ENCODE assay signal across 9 cellular contexts in the genomic region with DNA sequence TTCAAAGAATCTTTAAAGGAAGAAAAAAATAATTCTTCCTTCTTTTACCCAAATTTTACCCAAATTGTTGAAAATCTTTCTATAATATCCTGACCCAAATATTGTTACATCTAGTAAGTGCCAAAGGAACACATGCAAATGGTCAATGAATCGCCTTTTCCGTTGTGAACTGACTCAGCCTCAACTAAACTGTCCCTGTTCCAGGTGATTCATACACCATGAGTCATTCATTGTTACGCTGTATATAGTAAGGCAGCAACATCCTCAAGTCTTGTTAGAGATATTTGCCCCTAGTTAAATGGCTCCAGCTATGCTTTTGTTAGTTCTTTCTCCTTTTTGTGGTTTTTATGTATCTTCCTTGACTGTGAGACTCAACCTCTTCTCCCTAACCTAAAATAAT. TPM values are rescaled to one million over a fixed set of nuclear protein-coding genes. Genes with fewer than 3 reads are reported as not detected.
DNase-seq lines count a peak whose midpoint lies in the region; ATAC-seq and TF ChIP-seq lines count a peak whose summit lies in the region.
"Had no signal": no experiment of that assay in that cellular context is flagged by ENCODE, and none has a peak within 500 bp of the region (broad histone marks: within the 10 kb centered on the region; RNA-seq: fewer than 3 reads in every experiment).

No MANE protein-coding gene starts in this region.

- peaks cover 8% of the 10 kb centered on the region; the same call in 1 of the 2 replicates for H3K4me1 ChIP-seq in HEK293 (ENCODE audit: control insufficient read depth, insufficient read depth, low read length)
- peaks cover 45% of the 10 kb centered on the region for H3K4me1 ChIP-seq in OCI-LY3 (ENCODE audit: low read length)
- peaks cover 30 to 32% of the 10 kb centered on the region in 2 donors for H3K4me1 ChIP-seq in naive thymus-derived CD4-positive, alpha-beta T cell (ENCODE audit: control insufficient read depth in 2 of 2, insufficient read depth in 2 of 2, low read length in 2 of 2)
- no peaks in the 10 kb centered on the region for H3K4me1 ChIP-seq in BE2C
- H3K4me1 ChIP-seq: parathyroid adenoma had no signal

- ATAC-seq in central memory CD8-positive, alpha-beta T cell (replicated peaks; ENCODE audit: extremely low read depth, poor library complexity, severe bottlenecking) = no peak
- peak; percentile 37 for ATAC-seq in naive thymus-derived CD4-positive, alpha-beta T cell

- H3K9me3 ChIP-seq in HEK293 (ENCODE audit: control insufficient read depth, insufficient read depth, low read depth, low read length) (no peaks in the 10 kb centered on the region), OCI-LY3 (ENCODE audit: insufficient read depth, low read length) (no peaks in the 10 kb centered on the region), BE2C (no peaks in the 10 kb centered on the region)
- no peaks in the 10 kb centered on the region for H3K9me3 ChIP-seq in naive thymus-derived CD4-positive, alpha-beta T cell (ENCODE audit: control insufficient read depth in 2 of 3, low read length in 3 of 3)

- DNase-seq in GM04503 (ENCODE audit: low read depth) (peak; percentile 84), BE2C (no peak), RPMI8226 (no peak), G401 (ENCODE audit: low spot score) (no peak)
- DNase-seq in central memory CD8-positive, alpha-beta T cell (ENCODE audit: low spot score in 2 of 2) = no peak
- peak in 1 of 9 donors; percentile 55 for DNase-seq in naive thymus-derived CD4-positive, alpha-beta T cell

- H3K36me3 ChIP-seq in HEK293 (ENCODE audit: control insufficient read depth in 2 of 2, insufficient read depth in 1 of 2, low read length in 2 of 2) = peaks cover 0 to 11% of the 10 kb centered on the region in 2 experiments; a peak in 2 of 3 replicates
- peaks cover 70% of the 10 kb centered on the region for H3K36me3 ChIP-seq in OCI-LY3 (replicated peaks; ENCODE audit: low read depth, low read length)
- H3K36me3 ChIP-seq in naive thymus-derived CD4-positive, alpha-beta T cell (ENCODE audit: control insufficient read depth in 2 of 3, insufficient read depth in 3 of 3, low read length in 3 of 3) = peaks cover 5 to 22% (median 6%) of the 10 kb centered on the region in 3 experiments
- H3K36me3 ChIP-seq in BE2C = no peaks in the 10 kb centered on the region

- intact Hi-C loops in naive thymus-derived CD4-positive, alpha-beta T cell (cut with micrococcal nuclease) = loop anchor here (2.0 to 10.0 kb wide), 7 partner anchors 65 to 1515 kb away; a partner anchor contains a TSS

- H3K27ac Mint-ChIP-seq in central memory CD8-positive, alpha-beta T cell (ENCODE audit: low read depth) = peak overlapping the region; percentile 90
- peak overlapping the region in 8 of 9 donors; percentile 34 to 97 (median 90) for H3K27ac Mint-ChIP-seq in naive thymus-derived CD4-positive, alpha-beta T cell

- H3K9me3 Mint-ChIP-seq in central memory CD8-positive, alpha-beta T cell = no peaks in the 10 kb centered on the region
- H3K9me3 Mint-ChIP-seq in naive thymus-derived CD4-positive, alpha-beta T cell = no peaks in the 10 kb centered on the region

- H3K27ac ChIP-seq in HEK293 (ENCODE audit: extremely low read depth, low read depth, low read length) (no peak overlapping the region), OCI-LY3 (ENCODE audit: low read length) (no peak overlapping the region)
- peak overlapping the region; percentile 11 for H3K27ac ChIP-seq in naive thymus-derived CD4-positive, alpha-beta T cell (ENCODE audit: low read depth, low read length)
- H3K27ac ChIP-seq: parathyroid adenoma had no signal

- H3K27me3 ChIP-seq in OCI-LY3 (ENCODE audit: low read depth, low read length) (no peaks in the 10 kb centered on the region), BE2C (peaks cover 20% of the 10 kb centered on the region)
- no peaks in the 10 kb centered on the region for H3K27me3 ChIP-seq in naive thymus-derived CD4-positive, alpha-beta T cell (ENCODE audit: control insufficient read depth in 2 of 2, insufficient read depth in 2 of 2, low read length in 2 of 2)

- H3K4me3 ChIP-seq in HEK293 (ENCODE audit: low read depth, low read length) (no peak overlapping the region), OCI-LY3 (ENCODE audit: low read length) (peak overlapping the region; percentile 99; the same call in 1 of the 2 replicates), BE2C (ENCODE audit: low read depth, low read length) (no peak overlapping the region)
- no peak overlapping the region for H3K4me3 ChIP-seq in naive thymus-derived CD4-positive, alpha-beta T cell (ENCODE audit: low read length)

- peak overlapping the region; percentile 94 for H3K4me2 ChIP-seq in OCI-LY3 (ENCODE audit: low read length)

- no peak for TF ChIP-seq CTCF in HEK293 (tag by site-specific recombination; IDR thresholded peaks at IDR 0.05)
- TF ChIP-seq CTCF in OCI-LY3 (IDR thresholded peaks at IDR 0.05; ENCODE audit: low read depth, low read length) = no peak
- TF ChIP-seq CTCF in BE2C (IDR thresholded peaks at IDR 0.05; ENCODE audit: low read depth, low read length) = no peak

- peaks cover 71% of the 10 kb centered on the region for H3K4me1 Mint-ChIP-seq in central memory CD8-positive, alpha-beta T cell
- H3K4me1 Mint-ChIP-seq in naive thymus-derived CD4-positive, alpha-beta T cell = peaks cover 55 to 78% (median 73%) of the 10 kb centered on the region in 7 donors

- peak overlapping the region; percentile 26 for H3K9ac ChIP-seq in OCI-LY3 (ENCODE audit: low read length)
- H3K9ac ChIP-seq: parathyroid adenoma had no signal

- no peaks in the 10 kb centered on the region for H3K27me3 Mint-ChIP-seq in central memory CD8-positive, alpha-beta T cell
- H3K27me3 Mint-ChIP-seq in naive thymus-derived CD4-positive, alpha-beta T cell = no peaks in the 10 kb centered on the region

- peaks cover 64% of the 10 kb centered on the region for H3K36me3 Mint-ChIP-seq in central memory CD8-positive, alpha-beta T cell (ENCODE audit: insufficient read depth)
- peaks cover 14 to 63% (median 20%) of the 10 kb centered on the region in 5 donors for H3K36me3 Mint-ChIP-seq in naive thymus-derived CD4-positive, alpha-beta T cell

- no peak overlapping the region for H2AFZ ChIP-seq in OCI-LY3 (ENCODE audit: low read depth, low read length)
- H2AFZ ChIP-seq: parathyroid adenoma had no signal

- H3K79me2 ChIP-seq in OCI-LY3 (ENCODE audit: low read length) = peaks cover 98% of the 10 kb centered on the region
- H3K79me2 ChIP-seq: parathyroid adenoma had no signal

- in situ Hi-C loops in G401 (cut with HindIII; ENCODE audit: low sequenced_read_pairs) = no loop called here

- peaks cover 91% of the 10 kb centered on the region for H4K20me1 ChIP-seq in OCI-LY3 (ENCODE audit: insufficient read depth, low read length)

- CTCF ChIA-PET in HEK293 (lab: Yijun Ruan, JAX) = interaction anchor here (0.6 to 2.9 kb wide), 17 partner anchors 10 to 1112 kb away, joined by 3 to 25 read pairs (median 4); a partner anchor contains a TSS
- CTCF ChIA-PET in naive thymus-derived CD4-positive, alpha-beta T cell (lab: Charles Lee) = interaction anchor here (0.9 to 3.0 kb wide), 5 partner anchors 9 to 975 kb away, joined by 3 to 33 read pairs (median 3); a partner anchor contains a TSS

- POLR2A ChIA-PET in HEK293 (lab: Yijun Ruan, JAX) = interaction anchor here (1.4 kb wide), 1 partner anchor 9 kb away, joined by 4 read pairs; a partner anchor contains a TSS
- POLR2A ChIA-PET in naive thymus-derived CD4-positive, alpha-beta T cell (lab: Charles Lee) = interaction anchor here (1.1 to 1.5 kb wide), 2 partner anchors 9 to 279 kb away, joined by 3 to 4 read pairs; no protein-coding TSS in a partner anchor

- H3K4me3 Mint-ChIP-seq in central memory CD8-positive, alpha-beta T cell = peak overlapping the region; percentile 17
- H3K4me3 Mint-ChIP-seq in naive thymus-derived CD4-positive, alpha-beta T cell = peak overlapping the region in 8 of 10 donors; percentile 32 to 93 (median 72)

TF ChIP-seq in HEK293, 187 proteins besides CTCF, POLR2A, EP300 and RAD21 (continues in another document):
- TF ChIP-seq ZNF133 (tag by site-specific recombination; IDR thresholded peaks at IDR 0.05) (0 out of 2 replicates have a peak, but pooled peaks have one; percentile 27), SCRT2 (tag by site-specific recombination; IDR thresholded peaks at IDR 0.05) (0 out of 2 replicates have a peak, but pooled peaks have one; percentile 9), MEIS1 (CRISPR knock-in tag; IDR thresholded peaks at IDR 0.05; ENCODE audit: borderline replicate concordance) (no peak), ZNF366 (tag by site-specific recombination; conservative IDR thresholded peaks at IDR 0.05) (0 out of 2 replicates have a peak, but pooled peaks have one; percentile 45), PRDM1 (tag by site-specific recombination; IDR thresholded peaks at IDR 0.05) (peak; percentile 76), SP7 (tag by site-specific recombination; IDR thresholded peaks at IDR 0.05) (peak; percentile 50), FEZF1 (tag by site-specific recombination; IDR thresholded peaks at IDR 0.05) (peak; percentile 41; the same call in 1 of the 2 replicates)
- TF ChIP-seq, protein P1, sequence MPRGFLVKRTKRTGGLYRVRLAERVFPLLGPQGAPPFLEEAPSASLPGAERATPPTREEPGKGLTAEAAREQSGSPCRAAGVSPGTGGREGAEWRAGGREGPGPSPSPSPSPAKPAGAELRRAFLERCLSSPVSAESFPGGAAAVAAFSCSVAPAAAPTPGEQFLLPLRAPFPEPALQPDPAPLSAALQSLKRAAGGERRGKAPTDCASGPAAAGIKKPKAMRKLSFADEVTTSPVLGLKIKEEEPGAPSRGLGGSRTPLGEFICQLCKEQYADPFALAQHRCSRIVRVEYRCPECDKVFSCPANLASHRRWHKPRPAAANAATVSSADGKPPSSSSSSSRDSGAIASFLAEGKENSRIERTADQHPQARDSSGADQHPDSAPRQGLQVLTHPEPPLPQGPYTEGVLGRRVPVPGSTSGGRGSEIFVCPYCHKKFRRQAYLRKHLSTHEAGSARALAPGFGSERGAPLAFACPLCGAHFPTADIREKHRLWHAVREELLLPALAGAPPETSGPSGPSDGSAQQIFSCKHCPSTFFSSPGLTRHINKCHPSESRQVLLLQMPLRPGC (tag by site-specific recombination; IDR thresholded peaks at IDR 0.05) = 0 out of 2 replicates have a peak, but pooled peaks have one; percentile 21

RNA-seq across cellular contexts. Expression of a gene that starts 9.7 kb away (rescaled TPM):
- total RNA-seq in naive thymus-derived CD4-positive, alpha-beta T cell = 100 to 1,000 TPM in 2 of 5 experiments, 10 to 100 TPM in 3; 39.6 to 422 (median 76.3) TPM
- 10 to 100 TPM; 38.5 to 56.0 TPM for polyA plus RNA-seq in naive thymus-derived CD4-positive, alpha-beta T cell
- not detected for polyA plus RNA-seq in BE2C (2012; ENCODE audit: insufficient read depth, insufficient read length, low read depth)
- total RNA-seq in G401 (2014; rRNA removed; shearing (Covaris generic)) = 0.37 TPM in 1 of 2 replicates, not detected in the other

Comparison
In these comparisons a context has a peak if more than half of its experiments do, and no peak if none do; other contexts are left out.
1. RNA of a gene that starts 9.7 kb away (total RNA-seq): 39.6 to 422 TPM in naive thymus-derived CD4-positive, alpha-beta T cell; 0.37 TPM in G401; every median in the first group is over 10 times any median in the second.